In genomic region chr7:156637093-156637492, GRCh38 we compare ENCODE assay signal across 2 cellular contexts. TPM values are rescaled to one million over a fixed set of nuclear protein-coding genes. Genes with fewer than 3 reads are reported as not detected.
"Had no signal": no experiment of that assay in that cellular context is flagged by ENCODE, and none has a peak within 500 bp of the region (broad histone marks: within the 10 kb centered on the region; RNA-seq: fewer than 3 reads in every experiment).

No MANE protein-coding gene starts in this region.

RNA-seq across cellular contexts. Expression of gene RNF32, which starts 3.5 kb away (rescaled TPM):
- total RNA-seq: thoracic aorta, vagina had no signal
